ENCODE assay signal across 12 cellular contexts in genomic region chr16:50329446-50330189, GRCh38. TPM values are rescaled to one million over a fixed set of nuclear protein-coding genes. Genes with fewer than 3 reads are reported as not detected.
A peak's percentile ranks its signal among the peaks of the same experiment; 100 is the strongest.
DNase-seq lines count a peak whose midpoint lies in the region; ATAC-seq and TF ChIP-seq lines count a peak whose summit lies in the region.
"Had no signal": no experiment of that assay in that cellular context is flagged by ENCODE, and none has a peak within 500 bp of the region (broad histone marks: within the 10 kb centered on the region; RNA-seq: fewer than 3 reads in every experiment).

No MANE protein-coding gene starts in this region.

- 57% methylated on average over 11 of the region's 11 CpGs for WGBS in smooth muscle cell (ENCODE audit: low lambda C conversion rate)

- peaks cover 0 to 74% of the 10 kb centered on the region in 2 donors for H3K36me3 ChIP-seq in left lung
- H3K36me3 ChIP-seq in smooth muscle cell (ENCODE audit: low read depth): peaks cover 5% of the 10 kb centered on the region
- peaks cover 63% of the 10 kb centered on the region for H3K36me3 ChIP-seq in SJCRH30

- no peak overlapping the region for H2AFZ ChIP-seq in smooth muscle cell (ENCODE audit: low read depth)

- peaks cover 69% of the 10 kb centered on the region for H3K36me3 Mint-ChIP-seq in activated CD4-positive, alpha-beta T cell treated with anti-CD3 and anti-CD28 coated beads, Interleukin-2, amount 10 ng/mL, durations not matched to agents 7 days and 5 days (ENCODE audit: low read depth)
- H3K36me3 Mint-ChIP-seq in activated CD4-positive, alpha-beta memory T cell treated with anti-CD3 and anti-CD28 coated beads for 36 hours: peaks cover 51% of the 10 kb centered on the region

- H3K4me1 ChIP-seq in left lung (peaks cover 0 to 24% of the 10 kb centered on the region in 2 donors), smooth muscle cell (ENCODE audit: low read depth) (peaks cover 8% of the 10 kb centered on the region), SJCRH30 (no peaks in the 10 kb centered on the region)
- H3K4me1 ChIP-seq: adrenal gland, vagina had no signal

- peaks cover 70% of the 10 kb centered on the region for H3K4me1 Mint-ChIP-seq in activated CD4-positive, alpha-beta T cell treated with anti-CD3 and anti-CD28 coated beads, Interleukin-2, amount 10 ng/mL, durations not matched to agents 7 days and 5 days
- peaks cover 58% of the 10 kb centered on the region for H3K4me1 Mint-ChIP-seq in activated CD4-positive, alpha-beta memory T cell treated with anti-CD3 and anti-CD28 coated beads for 36 hours (ENCODE audit: low read depth)

- no peaks in the 10 kb centered on the region for H3K27me3 Mint-ChIP-seq in activated CD4-positive, alpha-beta T cell treated with anti-CD3 and anti-CD28 coated beads, Interleukin-2, amount 10 ng/mL, durations not matched to agents 7 days and 5 days
- no peaks in the 10 kb centered on the region for H3K27me3 Mint-ChIP-seq in activated CD4-positive, alpha-beta memory T cell treated with anti-CD3 and anti-CD28 coated beads for 36 hours

- CTCF ChIA-PET in activated CD4-positive, alpha-beta T cell treated with anti-CD3 and anti-CD28 coated beads, Interleukin-2, amount 10 ng/mL, durations not matched to agents 7 days and 5 days (lab: Charles Lee): interaction anchor here (1.0 to 2.3 kb wide), 6 partner anchors 15 to 477 kb away, joined by 3 to 10 read pairs (median 4); no protein-coding TSS in a partner anchor
- CTCF ChIA-PET in activated CD4-positive, alpha-beta memory T cell treated with anti-CD3 and anti-CD28 coated beads for 36 hours (lab: Charles Lee): interaction anchor here (0.6 to 10.9 kb wide), 9 partner anchors 10 to 477 kb away, joined by 3 to 302 read pairs (median 4); no protein-coding TSS in a partner anchor

- peak overlapping the region; percentile 2 for H3K9ac ChIP-seq in smooth muscle cell (ENCODE audit: low read depth)

- peak overlapping the region in 1 of 2 donors; percentile 5 for H3K27ac ChIP-seq in left lung
- peak overlapping the region; percentile 17 for H3K27ac ChIP-seq in smooth muscle cell (ENCODE audit: low read depth)
- H3K27ac ChIP-seq in SJCRH30: no peak overlapping the region
- H3K27ac ChIP-seq: adrenal gland, vagina had no signal

- intact Hi-C loops in activated CD4-positive, alpha-beta memory T cell treated with anti-CD3 and anti-CD28 coated beads for 36 hours (cut with micrococcal nuclease): loop anchor here (10.0 kb wide), 2 partner anchors 305 to 1965 kb away; partner anchors contain the start of gene CNEP1R1
- intact Hi-C loops in left lung (cut with DNase I): no loop called here

- H3K9me3 ChIP-seq in left lung: no peaks in the 10 kb centered on the region
- no peaks in the 10 kb centered on the region for H3K9me3 ChIP-seq in smooth muscle cell (replicated peaks; ENCODE audit: low read depth)
- H3K9me3 ChIP-seq in SJCRH30 (replicated peaks): no peaks in the 10 kb centered on the region; the same call in 1 of the 2 replicates
- H3K9me3 ChIP-seq: adrenal gland, vagina had no signal

- TF ChIP-seq CTCF in left lung (IDR thresholded peaks at IDR 0.05) (no peak), smooth muscle cell (IDR thresholded peaks at IDR 0.05; ENCODE audit: borderline replicate concordance, insufficient read depth, poor library complexity, severe bottlenecking) (no peak)

- H3K4me2 ChIP-seq in smooth muscle cell: peak overlapping the region; percentile 62

- no peak for DNase-seq in activated CD4-positive, alpha-beta T cell treated with anti-CD3 and anti-CD28 coated beads, Interleukin-2, amount 10 ng/mL, durations not matched to agents 7 days and 5 days
- no peak for DNase-seq in activated CD4-positive, alpha-beta T cell treated with anti-CD3 and anti-CD28 coated beads, Interleukin-2, amount 50 U/mL, for 48 hours
- DNase-seq in activated CD4-positive, alpha-beta memory T cell treated with anti-CD3 and anti-CD28 coated beads for 36 hours: no peak
- DNase-seq in left lung (peak in 1 of 2 donors; percentile 36), smooth muscle cell (lab: John Stamatoyannopoulos, UW; ENCODE audit: unreplicated experiment) (no peak), SJCRH30 (no peak)
- no peak for DNase-seq in activated effector memory CD4-positive, alpha-beta T cell treated with anti-CD3 and anti-CD28 coated beads, Interleukin-2, amount 50 U/mL, for 16 hours
- DNase-seq: adrenal gland; kidney; stimulated activated CD4-positive, alpha-beta T cell treated with anti-CD3 and anti-CD28 coated beads, Interleukin-1b, Interleukin-23, amount 100 ng/mL, for 48 hours had no signal

- H3K4me3 ChIP-seq in left lung (no peak overlapping the region), smooth muscle cell (no peak overlapping the region), SJCRH30 (no peak overlapping the region)
- H3K4me3 ChIP-seq: adrenal gland, vagina had no signal

- H3K27me3 ChIP-seq in left lung: no peaks in the 10 kb centered on the region
- H3K27me3 ChIP-seq in smooth muscle cell (ENCODE audit: low read depth): no peaks in the 10 kb centered on the region
- no peaks in the 10 kb centered on the region for H3K27me3 ChIP-seq in SJCRH30
- H3K27me3 ChIP-seq: adrenal gland, vagina had no signal

- peaks cover 3% of the 10 kb centered on the region for H3K9me3 Mint-ChIP-seq in activated CD4-positive, alpha-beta T cell treated with anti-CD3 and anti-CD28 coated beads, Interleukin-2, amount 10 ng/mL, durations not matched to agents 7 days and 5 days
- H3K9me3 Mint-ChIP-seq in activated CD4-positive, alpha-beta memory T cell treated with anti-CD3 and anti-CD28 coated beads for 36 hours: no peaks in the 10 kb centered on the region

- POLR2A ChIA-PET in activated CD4-positive, alpha-beta T cell treated with anti-CD3 and anti-CD28 coated beads, Interleukin-2, amount 10 ng/mL, durations not matched to agents 7 days and 5 days (lab: Charles Lee): no interaction called here
- POLR2A ChIA-PET in activated CD4-positive, alpha-beta memory T cell treated with anti-CD3 and anti-CD28 coated beads for 36 hours (lab: Charles Lee): interaction anchor here (1.5 to 2.5 kb wide), 2 partner anchors 9 to 436 kb away, joined by 3 to 14 read pairs; no protein-coding TSS in a partner anchor

- ATAC-seq in left lung (peak; percentile 61), GM21529 (IDR thresholded peaks at IDR 0.05; ENCODE audit: unreplicated experiment) (no peak)

- H4K20me1 ChIP-seq in smooth muscle cell (ENCODE audit: low read depth): peaks cover 17% of the 10 kb centered on the region

- no peaks in the 10 kb centered on the region for H3F3A ChIP-seq in smooth muscle cell (ENCODE audit: low read depth)

- no peak overlapping the region for H3K4me3 Mint-ChIP-seq in activated CD4-positive, alpha-beta T cell treated with anti-CD3 and anti-CD28 coated beads, Interleukin-2, amount 10 ng/mL, durations not matched to agents 7 days and 5 days
- no peak overlapping the region for H3K4me3 Mint-ChIP-seq in activated CD4-positive, alpha-beta memory T cell treated with anti-CD3 and anti-CD28 coated beads for 36 hours

- H3K79me2 ChIP-seq in smooth muscle cell (ENCODE audit: low read depth): peaks cover 11% of the 10 kb centered on the region

- peak overlapping the region; percentile 81 for H3K27ac Mint-ChIP-seq in activated CD4-positive, alpha-beta T cell treated with anti-CD3 and anti-CD28 coated beads, Interleukin-2, amount 10 ng/mL, durations not matched to agents 7 days and 5 days
- H3K27ac Mint-ChIP-seq in activated CD4-positive, alpha-beta memory T cell treated with anti-CD3 and anti-CD28 coated beads for 36 hours: peak overlapping the region; percentile 42

RNA-seq across cellular contexts. Expression of gene BRD7, which starts 39.2 kb away (rescaled TPM):
- 100 to 1,000 TPM; 102 to 105 TPM for total RNA-seq in activated CD4-positive, alpha-beta T cell treated with anti-CD3 and anti-CD28 coated beads, Interleukin-2, amount 10 ng/mL, durations not matched to agents 7 days and 5 days
- 100 to 1,000 TPM in 1 of 2 experiments, 10 to 100 TPM in 1; 87.9 to 103 TPM for total RNA-seq in activated CD4-positive, alpha-beta memory T cell treated with anti-CD3 and anti-CD28 coated beads for 36 hours
- total RNA-seq in left lung: 10 to 100 TPM; 59.8 to 66.8 TPM
- 37.2 and 40.4 TPM in 2 replicates for total RNA-seq in smooth muscle cell
- polyA plus RNA-seq in smooth muscle cell: 33.9 and 36.2 TPM in 2 replicates
- total RNA-seq in SJCRH30 (2014; rRNA removed; shearing (Covaris generic)): 81.6 and 86.8 TPM in 2 replicates
